ENCODE assay signal across 19 cellular contexts in genomic region chr16:75151798-75152197, GRCh38. TPM values are rescaled to one million over a fixed set of nuclear protein-coding genes. Genes with fewer than 3 reads are reported as not detected.
DNase-seq lines count a peak whose midpoint lies in the region; ATAC-seq and TF ChIP-seq lines count a peak whose summit lies in the region.
"Had no signal": no experiment of that assay in that cellular context is flagged by ENCODE, and none has a peak within 500 bp of the region (broad histone marks: within the 10 kb centered on the region; RNA-seq: fewer than 3 reads in every experiment).

No MANE protein-coding gene starts in this region.

- DNase-seq in activated T-cell treated with anti-CD3 and anti-CD28 coated beads, Interleukin-2, amount 50 U/mL, for 72 hours = no peak
- DNase-seq in activated T-cell treated with anti-CD3 and anti-CD28 coated beads for 4 hours = no peak
- no peak for DNase-seq in activated naive CD8-positive, alpha-beta T cell treated with anti-CD3 and anti-CD28 coated beads, Interleukin-2, amount 50 U/mL, for 24 hours
- DNase-seq in glomerular visceral epithelial cell (ENCODE audit: extremely low spot score) = no peak
- no peak for DNase-seq in MG63
- DNase-seq: DMS79, HFFc6, NCI-H1048, NCI-H1436, NCI-H2029, NCI-H345, NCI-H526 had no signal

- no peak for TF ChIP-seq CTCF in nephron (IDR thresholded peaks at IDR 0.05; ENCODE audit: unreplicated experiment in 3 of 3)

- no peak for ATAC-seq in activated T-cell treated with anti-CD3 and anti-CD28 coated beads, Interleukin-2, amount 50 U/mL, for 72 hours (replicated peaks in 1 of 2)
- ATAC-seq in HG02610 (IDR thresholded peaks at IDR 0.05; ENCODE audit: unreplicated experiment) (peak; percentile 8), GM19035 (IDR thresholded peaks at IDR 0.05; ENCODE audit: unreplicated experiment) (no peak)
- no peak for ATAC-seq in activated naive CD8-positive, alpha-beta T cell treated with anti-CD3 and anti-CD28 coated beads, Interleukin-2, amount 50 U/mL, for 24 hours

- peak overlapping the region in 1 of 2 donors; percentile 39 for H3K4me3 Mint-ChIP-seq in activated T-cell treated with anti-CD3 and anti-CD28 coated beads, Interleukin-2, amount 50 U/mL, for 72 hours
- peak overlapping the region; percentile 42 for H3K4me3 Mint-ChIP-seq in activated naive CD8-positive, alpha-beta T cell treated with anti-CD3 and anti-CD28 coated beads, Interleukin-2, amount 50 U/mL, for 24 hours
- H3K4me3 Mint-ChIP-seq in nephron = peak overlapping the region; percentile 32 to 77 (median 65)
- H3K4me3 Mint-ChIP-seq: HFFc6 had no signal

- peaks cover 24 to 50% of the 10 kb centered on the region in 2 donors for H3K36me3 Mint-ChIP-seq in activated T-cell treated with anti-CD3 and anti-CD28 coated beads, Interleukin-2, amount 50 U/mL, for 72 hours (ENCODE audit: insufficient read depth in 2 of 2)
- peaks cover 53% of the 10 kb centered on the region for H3K36me3 Mint-ChIP-seq in activated naive CD8-positive, alpha-beta T cell treated with anti-CD3 and anti-CD28 coated beads, Interleukin-2, amount 50 U/mL, for 24 hours (ENCODE audit: low read depth)
- H3K36me3 Mint-ChIP-seq in nephron (ENCODE audit: low read depth) = peaks cover 76% of the 10 kb centered on the region

- H3K36me3 ChIP-seq in MG63 = peaks cover 5% of the 10 kb centered on the region

- H3K9me3 ChIP-seq in MG63 = peaks cover 8% of the 10 kb centered on the region

- peaks cover 17 to 18% of the 10 kb centered on the region in 2 donors for H3K9me3 Mint-ChIP-seq in activated T-cell treated with anti-CD3 and anti-CD28 coated beads, Interleukin-2, amount 50 U/mL, for 72 hours
- peaks cover 27% of the 10 kb centered on the region for H3K9me3 Mint-ChIP-seq in activated naive CD8-positive, alpha-beta T cell treated with anti-CD3 and anti-CD28 coated beads, Interleukin-2, amount 50 U/mL, for 24 hours
- H3K9me3 Mint-ChIP-seq in nephron = peaks cover 52% of the 10 kb centered on the region

- no peak overlapping the region for H3K4me3 ChIP-seq in MG63
- H3K4me3 ChIP-seq: SJSA1 had no signal

- H3K4me1 Mint-ChIP-seq in activated T-cell treated with anti-CD3 and anti-CD28 coated beads, Interleukin-2, amount 50 U/mL, for 72 hours (ENCODE audit: low read depth) = peaks cover 48% of the 10 kb centered on the region
- peaks cover 43% of the 10 kb centered on the region for H3K4me1 Mint-ChIP-seq in activated naive CD8-positive, alpha-beta T cell treated with anti-CD3 and anti-CD28 coated beads, Interleukin-2, amount 50 U/mL, for 24 hours
- H3K4me1 Mint-ChIP-seq in nephron = peaks cover 5% of the 10 kb centered on the region

- peak overlapping the region; percentile 63 for H3K27ac Mint-ChIP-seq in activated T-cell treated with anti-CD3 and anti-CD28 coated beads, Interleukin-2, amount 50 U/mL, for 72 hours
- peak overlapping the region; percentile 73 for H3K27ac Mint-ChIP-seq in activated naive CD8-positive, alpha-beta T cell treated with anti-CD3 and anti-CD28 coated beads, Interleukin-2, amount 50 U/mL, for 24 hours
- no peak overlapping the region for H3K27ac Mint-ChIP-seq in nephron
- H3K27ac Mint-ChIP-seq: HFFc6 had no signal

- no peaks in the 10 kb centered on the region for H3K27me3 Mint-ChIP-seq in activated T-cell treated with anti-CD3 and anti-CD28 coated beads, Interleukin-2, amount 50 U/mL, for 72 hours (ENCODE audit: low read depth)
- H3K27me3 Mint-ChIP-seq in activated naive CD8-positive, alpha-beta T cell treated with anti-CD3 and anti-CD28 coated beads, Interleukin-2, amount 50 U/mL, for 24 hours = no peaks in the 10 kb centered on the region
- no peaks in the 10 kb centered on the region for H3K27me3 Mint-ChIP-seq in nephron (ENCODE audit: low read depth)

- H3K27me3 ChIP-seq in MG63 = no peaks in the 10 kb centered on the region
- H3K27me3 ChIP-seq: BLaER1 treated with 17β-estradiol and CSF1 and Interleukin-3, amounts not matched to agents 10 nM and 100 nM; SJSA1 had no signal

RNA-seq across cellular contexts. Expression of gene ZFP1, which starts 3.5 kb away (rescaled TPM):
- total RNA-seq in activated T-cell treated with anti-CD3 and anti-CD28 coated beads, Interleukin-2, amount 50 U/mL, for 72 hours = 10 to 100 TPM; 20.8 to 20.9 TPM
- total RNA-seq in MG63 (2014; rRNA removed; shearing (Covaris generic); ENCODE audit: low replicate concordance) = 4.0 and 5.2 TPM in 2 replicates

RNA-seq across cellular contexts. Expression of gene LDHD, which starts 35.2 kb away (rescaled TPM):
- under 1 TPM; 0.35 to 0.43 TPM for total RNA-seq in activated T-cell treated with anti-CD3 and anti-CD28 coated beads, Interleukin-2, amount 50 U/mL, for 72 hours
- not detected in 2 replicates for total RNA-seq in MG63 (2014; rRNA removed; shearing (Covaris generic); ENCODE audit: low replicate concordance)
- total RNA-seq: A673 had no signal

RNA-seq across cellular contexts. Expression of gene CTRB2, which starts 55.2 kb away (rescaled TPM):
- not detected for total RNA-seq in activated T-cell treated with anti-CD3 and anti-CD28 coated beads, Interleukin-2, amount 50 U/mL, for 72 hours
- total RNA-seq in MG63 (2014; rRNA removed; shearing (Covaris generic); ENCODE audit: low replicate concordance) = not detected in 2 replicates
- total RNA-seq: A673, HFFc6, MCF 10A, SJSA1 had no signal

Comparison
In these comparisons a context has a peak if more than half of its experiments do, and no peak if none do; other contexts are left out.
1. H3K27ac Mint-ChIP-seq: peak in activated T-cell treated with anti-CD3 and anti-CD28 coated beads, Interleukin-2, amount 50 U/mL, for 72 hours (single experiment) and activated naive CD8-positive, alpha-beta T cell treated with anti-CD3 and anti-CD28 coated beads, Interleukin-2, amount 50 U/mL, for 24 hours (single experiment); none in nephron (0 of 3).